ENCODE assay signal across 17 cellular contexts in genomic region chr15:68478853-68479252, GRCh38. TPM values are rescaled to one million over a fixed set of nuclear protein-coding genes. Genes with fewer than 3 reads are reported as not detected.
DNase-seq lines count a peak whose midpoint lies in the region; ATAC-seq and TF ChIP-seq lines count a peak whose summit lies in the region.
"Had no signal": no experiment of that assay in that cellular context is flagged by ENCODE, and none has a peak within 500 bp of the region (broad histone marks: within the 10 kb centered on the region; RNA-seq: fewer than 3 reads in every experiment).

No MANE protein-coding gene starts in this region.

- H3K27ac ChIP-seq in right cardiac atrium (ENCODE audit: low read length): peak overlapping the region; percentile 51
- peak overlapping the region; percentile 75 for H3K27ac ChIP-seq in mesenchymal stem cell (ENCODE audit: low read length, poor library complexity, severe bottlenecking)
- no peak overlapping the region for H3K27ac ChIP-seq in SJCRH30
- H3K27ac ChIP-seq: HL-60, SJSA1 had no signal

- H4K8ac ChIP-seq in mesenchymal stem cell (ENCODE audit: low read length): no peak overlapping the region

- H2BK5ac ChIP-seq in mesenchymal stem cell (ENCODE audit: low read depth, low read length, poor library complexity, severe bottlenecking): peak overlapping the region; percentile 1

- H3K36me3 ChIP-seq in mesenchymal stem cell (ENCODE audit: control insufficient read depth in 1 of 2, insufficient read depth in 2 of 2, low read depth in 1 of 2, low read length in 2 of 2): no peaks in the 10 kb centered on the region
- H3K36me3 ChIP-seq in skeletal muscle satellite cell (ENCODE audit: insufficient read depth, low read length): no peaks in the 10 kb centered on the region
- no peaks in the 10 kb centered on the region for H3K36me3 ChIP-seq in SJCRH30
- H3K36me3 ChIP-seq: HAP-1, SJSA1 had no signal

- ATAC-seq in right cardiac atrium (peak in 1 of 2 donors; percentile 10), Right ventricle myocardium superior (ENCODE audit: poor library complexity) (no peak), GM19035 (IDR thresholded peaks at IDR 0.05; ENCODE audit: unreplicated experiment) (no peak)
- ATAC-seq: A549 had no signal

- H3K14ac ChIP-seq in mesenchymal stem cell (ENCODE audit: low read length in 2 of 2): peak overlapping the region in 1 of 2 experiments; percentile 31

- no peak overlapping the region for H2BK15ac ChIP-seq in mesenchymal stem cell (ENCODE audit: low read depth, poor library complexity, severe bottlenecking)

- H4K91ac ChIP-seq in mesenchymal stem cell (ENCODE audit: low read length): no peak overlapping the region

- no peak overlapping the region for H2AFZ ChIP-seq in mesenchymal stem cell (ENCODE audit: low read depth, low read length)

- H2AK5ac ChIP-seq in mesenchymal stem cell (ENCODE audit: low read length, severe bottlenecking): peak overlapping the region; percentile 96

- no peak overlapping the region for H2BK12ac ChIP-seq in mesenchymal stem cell (ENCODE audit: low read length in 2 of 2)

- H3K18ac ChIP-seq in mesenchymal stem cell (ENCODE audit: low read depth in 1 of 2, low read length in 2 of 2): no peak overlapping the region

- H3K4me1 ChIP-seq in right cardiac atrium (ENCODE audit: control insufficient read depth, insufficient read depth, low read length) (peaks cover 2% of the 10 kb centered on the region), mesenchymal stem cell (ENCODE audit: control insufficient read depth, insufficient read depth, low read depth, low read length) (peaks cover 14% of the 10 kb centered on the region), skeletal muscle satellite cell (ENCODE audit: control insufficient read depth, insufficient read depth, low read length) (peaks cover 23% of the 10 kb centered on the region), SJCRH30 (no peaks in the 10 kb centered on the region)
- H3K4me1 ChIP-seq: A549, HAP-1, SJSA1 had no signal

- H3K9ac ChIP-seq in mesenchymal stem cell (ENCODE audit: low read length) (no peak overlapping the region), skeletal muscle satellite cell (ENCODE audit: low read depth, low read length) (peak overlapping the region; percentile 67)

- no peak overlapping the region for H3K4me3 ChIP-seq in right cardiac atrium (ENCODE audit: low read length)
- no peak overlapping the region for H3K4me3 ChIP-seq in mesenchymal stem cell (ENCODE audit: insufficient read depth in 1 of 2, low read depth in 1 of 2, low read length in 2 of 2)
- no peak overlapping the region for H3K4me3 ChIP-seq in skeletal muscle satellite cell (ENCODE audit: low read length)
- H3K4me3 ChIP-seq in SJCRH30: no peak overlapping the region
- H3K4me3 ChIP-seq: A549, HAP-1, SJSA1 had no signal

- no peak overlapping the region for H3K23ac ChIP-seq in mesenchymal stem cell (ENCODE audit: low read length in 2 of 2)

- POLR2A ChIA-PET in GM10248 (lab: Yijun Ruan, JAX): no interaction called here

- CTCF ChIA-PET in GM10248 (lab: Yijun Ruan, JAX): interaction anchor here (2.5 kb wide), 1 partner anchor 11 kb away, joined by 8 read pairs; no protein-coding TSS in a partner anchor

- H3K4ac ChIP-seq in mesenchymal stem cell (ENCODE audit: low read depth in 1 of 2, low read length in 2 of 2): no peak overlapping the region

- H2BK120ac ChIP-seq in mesenchymal stem cell (ENCODE audit: low read depth, low read length): no peak overlapping the region

- intact Hi-C loops in right cardiac atrium (cut with DNase I) (no loop called here), Right ventricle myocardium superior (cut with DNase I) (no loop called here)

- DNase-seq in right cardiac atrium: no peak
- DNase-seq in Right ventricle myocardium superior: no peak
- no peak for DNase-seq in mesenchymal stem cell
- no peak for DNase-seq in GM10248 (ENCODE audit: extremely low spot score)
- DNase-seq in NCI-H1694 (lab: John Stamatoyannopoulos, UW): no peak
- no peak for DNase-seq in SJCRH30
- DNase-seq: C1 segment of cervical spinal cord, NCI-H2029, NCI-H2171, NCI-H446, RPMI8226 had no signal

- H3K27me3 ChIP-seq in right cardiac atrium (ENCODE audit: control insufficient read depth, insufficient read depth): no peaks in the 10 kb centered on the region
- H3K27me3 ChIP-seq in mesenchymal stem cell (ENCODE audit: control insufficient read depth in 1 of 2, insufficient read depth in 1 of 2, low read length in 2 of 2): peaks cover 0 to 10% of the 10 kb centered on the region in 2 experiments
- H3K27me3 ChIP-seq in skeletal muscle satellite cell (ENCODE audit: control insufficient read depth, insufficient read depth, low read length): peaks cover 25% of the 10 kb centered on the region
- peaks cover 5% of the 10 kb centered on the region; the same call in 1 of the 2 replicates for H3K27me3 ChIP-seq in SJCRH30

- TF ChIP-seq CTCF in GM10248 (IDR thresholded peaks at IDR 0.05; ENCODE audit: control extremely low read depth, extremely low read depth, low read depth, missing control alignments): no peak

- H3K9me3 ChIP-seq in right cardiac atrium (ENCODE audit: control insufficient read depth, low read length) (no peaks in the 10 kb centered on the region), mesenchymal stem cell (ENCODE audit: control insufficient read depth, low read length) (no peaks in the 10 kb centered on the region), skeletal muscle satellite cell (replicated peaks; ENCODE audit: low read length) (no peaks in the 10 kb centered on the region), SJCRH30 (replicated peaks) (no peaks in the 10 kb centered on the region)
- H3K9me3 ChIP-seq: A549, HAP-1, SJSA1 had no signal

- H3K4me2 ChIP-seq in mesenchymal stem cell (ENCODE audit: low read length, poor library complexity, severe bottlenecking) (no peak overlapping the region), skeletal muscle satellite cell (ENCODE audit: low read length) (peak overlapping the region; percentile 27)
- H3K4me2 ChIP-seq: A549 had no signal

- 80% methylated on average over 4 of the region's 4 CpGs for WGBS in right cardiac atrium
- WGBS in mesenchymal stem cell: 95% methylated on average over 4 of the region's 4 CpGs

- no peaks in the 10 kb centered on the region for H3K79me1 ChIP-seq in mesenchymal stem cell (replicated peaks; ENCODE audit: low read length, poor library complexity, severe bottlenecking)

RNA-seq across cellular contexts. Expression of gene ITGA11, which starts 46.9 kb away (rescaled TPM):
- 10 to 100 TPM; 20.1 to 34.0 (median 21.2) TPM for total RNA-seq in right cardiac atrium
- polyA plus RNA-seq in right cardiac atrium: 11.6 TPM
- 32.2 TPM for total RNA-seq in Right ventricle myocardium superior
- 146 TPM for polyA plus RNA-seq in mesenchymal stem cell (2013, experiment 1 of 2)
- 150 TPM for polyA plus RNA-seq in mesenchymal stem cell (2013, experiment 2 of 2)
- 0.51 and 4.2 TPM in 2 replicates for total RNA-seq in skeletal muscle satellite cell (2012; rRNA removed)
- total RNA-seq in SJCRH30 (2014; rRNA removed; shearing (Covaris generic)): not detected in 2 replicates

Comparison
In these comparisons a context has a peak if more than half of its experiments do, and no peak if none do; other contexts are left out.
1. RNA of gene ITGA11, which starts 46.9 kb away (total RNA-seq): 32.2 TPM in Right ventricle myocardium superior (single experiment) and 20.1 to 34.0 TPM in right cardiac atrium; not detected in SJCRH30; every median in the first group is over 10 times any median in the second.